In genomic region chr2:96531366-96531765, GRCh38 we compare ENCODE assay signal across 9 cellular contexts. TPM values are rescaled to one million over a fixed set of nuclear protein-coding genes. Genes with fewer than 3 reads are reported as not detected.
A peak's percentile ranks its signal among the peaks of the same experiment; 100 is the strongest.
DNase-seq lines count a peak whose midpoint lies in the region; ATAC-seq and TF ChIP-seq lines count a peak whose summit lies in the region.
"Had no signal": no experiment of that assay in that cellular context is flagged by ENCODE, and none has a peak within 500 bp of the region (broad histone marks: within the 10 kb centered on the region; RNA-seq: fewer than 3 reads in every experiment).

No MANE protein-coding gene starts in this region.

- no peaks in the 10 kb centered on the region for H3K36me3 ChIP-seq in upper lobe of right lung

- H3K36me3 Mint-ChIP-seq in activated naive CD4-positive, alpha-beta T cell treated with anti-CD3 and anti-CD28 coated beads, Interleukin-2, amount 50 U/mL, for 24 hours: no peaks in the 10 kb centered on the region
- no peaks in the 10 kb centered on the region for H3K36me3 Mint-ChIP-seq in brain
- H3K36me3 Mint-ChIP-seq in mesothelial cell of epicardium: no peaks in the 10 kb centered on the region

- H3K27me3 Mint-ChIP-seq in activated naive CD4-positive, alpha-beta T cell treated with anti-CD3 and anti-CD28 coated beads, Interleukin-2, amount 50 U/mL, for 24 hours: no peaks in the 10 kb centered on the region
- H3K27me3 Mint-ChIP-seq in brain (peaks cover 18% of the 10 kb centered on the region), mesothelial cell of epicardium (ENCODE audit: low read depth) (peaks cover 57% of the 10 kb centered on the region)

- ATAC-seq in upper lobe of right lung: no peak

- H3K4me3 Mint-ChIP-seq in activated naive CD4-positive, alpha-beta T cell treated with anti-CD3 and anti-CD28 coated beads, Interleukin-2, amount 50 U/mL, for 24 hours: peak overlapping the region; percentile 78
- H3K4me3 Mint-ChIP-seq in brain (peak overlapping the region; percentile 73 to 81 (median 78)), mesothelial cell of epicardium (peak overlapping the region; percentile 61)

- no peaks in the 10 kb centered on the region for H3K9me3 ChIP-seq in upper lobe of right lung

- H3K4me1 ChIP-seq in upper lobe of right lung: peaks cover 75% of the 10 kb centered on the region

- H3K27ac ChIP-seq in upper lobe of right lung: peak overlapping the region; percentile 80

- no peaks in the 10 kb centered on the region for H3K9me3 Mint-ChIP-seq in activated naive CD4-positive, alpha-beta T cell treated with anti-CD3 and anti-CD28 coated beads, Interleukin-2, amount 50 U/mL, for 24 hours
- H3K9me3 Mint-ChIP-seq in brain (peaks cover 0 to 7% (median 4%) of the 10 kb centered on the region in 5 experiments), mesothelial cell of epicardium (no peaks in the 10 kb centered on the region)

- no peak for DNase-seq in activated naive CD4-positive, alpha-beta T cell treated with Interleukin-2 at 50 U/mL for 16 hours
- DNase-seq in mesothelial cell of epicardium (ENCODE audit: low spot score in 2 of 2, unreplicated experiment in 2 of 2): no peak
- DNase-seq in upper lobe of right lung: peak; percentile 53
- no peak for DNase-seq in mesenteric fat pad (ENCODE audit: low spot score)
- DNase-seq in NCI-H510A (lab: John Stamatoyannopoulos, UW): no peak
- no peak for DNase-seq in NCI-H146 (lab: John Stamatoyannopoulos, UW)

- H3K27me3 ChIP-seq in upper lobe of right lung: no peaks in the 10 kb centered on the region

- no peak for TF ChIP-seq CTCF in brain (conservative IDR thresholded peaks at IDR 0.05)
- no peak for TF ChIP-seq CTCF in mesothelial cell of epicardium (IDR thresholded peaks at IDR 0.05; ENCODE audit: unreplicated experiment)
- TF ChIP-seq CTCF in upper lobe of right lung (IDR thresholded peaks at IDR 0.05): no peak

- intact Hi-C loops in upper lobe of right lung (cut with DNase I): no loop called here

- peaks cover 74% of the 10 kb centered on the region for H3K4me1 Mint-ChIP-seq in activated naive CD4-positive, alpha-beta T cell treated with anti-CD3 and anti-CD28 coated beads, Interleukin-2, amount 50 U/mL, for 24 hours
- H3K4me1 Mint-ChIP-seq in brain (peaks cover 82% of the 10 kb centered on the region), mesothelial cell of epicardium (peaks cover 25% of the 10 kb centered on the region)

- H3K27ac Mint-ChIP-seq in activated naive CD4-positive, alpha-beta T cell treated with anti-CD3 and anti-CD28 coated beads, Interleukin-2, amount 50 U/mL, for 24 hours: peak overlapping the region; percentile 90
- H3K27ac Mint-ChIP-seq in brain (peak overlapping the region; percentile 81 to 95 (median 94)), mesothelial cell of epicardium (peak overlapping the region; percentile 61)

- peak overlapping the region; percentile 36 for H3K4me3 ChIP-seq in upper lobe of right lung

RNA-seq across cellular contexts. Expression of gene ARID5A, which starts 5.2 kb away (rescaled TPM):
- 10.4 TPM for polyA plus RNA-seq in brain (ENCODE audit: insufficient read depth, low read depth, low replicate concordance)
- total RNA-seq in mesothelial cell of epicardium (4.1 to 4.7 TPM (median 4.7 TPM) in 3 replicates), upper lobe of right lung (32.8 TPM), mesenteric fat pad (50.9 TPM)

RNA-seq across cellular contexts. Expression of gene NEURL3, which starts 26.2 kb away (rescaled TPM):
- not detected for polyA plus RNA-seq in brain (ENCODE audit: insufficient read depth, low read depth, low replicate concordance)
- total RNA-seq in mesothelial cell of epicardium: 0.13 TPM in 1 of 3 replicates, not detected in the others
- total RNA-seq in upper lobe of right lung: 0.29 TPM
- total RNA-seq in mesenteric fat pad: not detected
- polyA plus RNA-seq: BJ had no signal
